In genomic region chr14:68816183-68816942, GRCh38 we compare ENCODE assay signal across 1 cellular context.
TF ChIP-seq lines count a peak whose summit lies in the region.

No MANE protein-coding gene starts in this region.

TF ChIP-seq in IMR-90, 13 proteins besides CTCF, POLR2A, EP300 and RAD21:
- TF ChIP-seq ELK1 (IDR thresholded peaks at IDR 0.05; ENCODE audit: borderline replicate concordance, low read depth, low read length) (no peak), BHLHE40 (IDR thresholded peaks at IDR 0.05; ENCODE audit: low read depth, low read length) (no peak), NFE2L2 (IDR thresholded peaks at IDR 0.05; ENCODE audit: low read depth, low read length) (no peak), USF2 (IDR thresholded peaks at IDR 0.05; ENCODE audit: low read depth, low read length) (0 out of 2 replicates have a peak, but pooled peaks have one; percentile 20), RCOR1 (IDR thresholded peaks at IDR 0.05; ENCODE audit: insufficient replicate concordance, low read length) (no peak), MXI1 (IDR thresholded peaks at IDR 0.05; ENCODE audit: borderline replicate concordance, low read depth, low read length) (peak; percentile 43; the same call in 1 of the 2 replicates), MAZ (IDR thresholded peaks at IDR 0.05; ENCODE audit: borderline replicate concordance, low read depth, low read length) (peak; percentile 91; the same call in 1 of the 2 replicates), SMC3 (IDR thresholded peaks at IDR 0.05; ENCODE audit: low read depth, low read length) (peak; percentile 93), CEBPB (IDR thresholded peaks at IDR 0.05; ENCODE audit: low read depth, low read length) (no peak), RFX5 (IDR thresholded peaks at IDR 0.05; ENCODE audit: low read depth, low read length) (no peak), MAFK (IDR thresholded peaks at IDR 0.05; ENCODE audit: low read depth, low read length) (no peak), CHD1 (IDR thresholded peaks at IDR 0.05; ENCODE audit: low read depth, low read length) (no peak), FOS (IDR thresholded peaks at IDR 0.05; ENCODE audit: low read depth, low read length) (no peak)
